8 cellular contexts compared by ENCODE assay signal in genomic region chr6:127879685-127880084, GRCh38. TPM values are rescaled to one million over a fixed set of nuclear protein-coding genes. Genes with fewer than 3 reads are reported as not detected.
A peak's percentile ranks its signal among the peaks of the same experiment; 100 is the strongest.
DNase-seq lines count a peak whose midpoint lies in the region; ATAC-seq and TF ChIP-seq lines count a peak whose summit lies in the region.

No MANE protein-coding gene starts in this region.

- H3K4me1 ChIP-seq in left ventricle myocardium inferior, result no peaks in the 10 kb centered on the region

- ATAC-seq in Right ventricle myocardium inferior (no peak), GM21423 (IDR thresholded peaks at IDR 0.05; ENCODE audit: unreplicated experiment) (no peak), GM18502 (IDR thresholded peaks at IDR 0.05; ENCODE audit: poor library complexity, unreplicated experiment) (no peak)

- TF ChIP-seq CTCF in left ventricle myocardium inferior (IDR thresholded peaks at IDR 0.05; ENCODE audit: borderline replicate concordance), result no peak
- TF ChIP-seq CTCF in GM13977 (IDR thresholded peaks at IDR 0.05; ENCODE audit: extremely low read depth, insufficient read depth, missing control alignments), result no peak

- in situ Hi-C loops in GM13977 (cut with MboI; ENCODE audit: low pct_unique_long_range_greater_than_20kb, low sequenced_read_pairs, unreplicated experiment), result no loop called here

- intact Hi-C loops in Right ventricle myocardium inferior (cut with DNase I) (no loop called here), left ventricle myocardium inferior (cut with micrococcal nuclease) (no loop called here)

- H3K36me3 ChIP-seq in left ventricle myocardium inferior, result no peaks in the 10 kb centered on the region

- no peaks in the 10 kb centered on the region for H3K9me3 ChIP-seq in left ventricle myocardium inferior (replicated peaks)

- DNase-seq in Right ventricle myocardium inferior (ENCODE audit: missing footprints) (peak; percentile 39), left ventricle myocardium inferior (no peak), activated T-cell treated with anti-CD3 and anti-CD28 coated beads for 24 hours (ENCODE audit: low read depth) (peak; percentile 23), iPS DF 4.7 (ENCODE audit: extremely low read depth, low spot score) (peak; percentile 68), stromal cell of bone marrow (ENCODE audit: low read depth) (peak; percentile 12), GM13977 (ENCODE audit: low spot score) (no peak)

- H3K27ac ChIP-seq in left ventricle myocardium inferior (replicated peaks), result no peak overlapping the region

- H3K4me3 ChIP-seq in left ventricle myocardium inferior, result no peak overlapping the region

- H3K27me3 ChIP-seq in left ventricle myocardium inferior (ENCODE audit: low read depth), result no peaks in the 10 kb centered on the region

RNA-seq across cellular contexts. Expression of gene THEMIS, which starts 21.2 kb away (rescaled TPM):
- 0.08 TPM for total RNA-seq in Right ventricle myocardium inferior
- total RNA-seq in left ventricle myocardium inferior, result 0.22 TPM

Comparison
In these comparisons a context has a peak if more than half of its experiments do, and no peak if none do; other contexts are left out.
1. DNase-seq: peak in Right ventricle myocardium inferior (single experiment), activated T-cell treated with anti-CD3 and anti-CD28 coated beads for 24 hours (single experiment), iPS DF 4.7 (single experiment) and stromal cell of bone marrow (single experiment); none in left ventricle myocardium inferior (single experiment) and GM13977 (single experiment).